ENCODE assay signal across 8 cellular contexts in the genomic region with DNA sequence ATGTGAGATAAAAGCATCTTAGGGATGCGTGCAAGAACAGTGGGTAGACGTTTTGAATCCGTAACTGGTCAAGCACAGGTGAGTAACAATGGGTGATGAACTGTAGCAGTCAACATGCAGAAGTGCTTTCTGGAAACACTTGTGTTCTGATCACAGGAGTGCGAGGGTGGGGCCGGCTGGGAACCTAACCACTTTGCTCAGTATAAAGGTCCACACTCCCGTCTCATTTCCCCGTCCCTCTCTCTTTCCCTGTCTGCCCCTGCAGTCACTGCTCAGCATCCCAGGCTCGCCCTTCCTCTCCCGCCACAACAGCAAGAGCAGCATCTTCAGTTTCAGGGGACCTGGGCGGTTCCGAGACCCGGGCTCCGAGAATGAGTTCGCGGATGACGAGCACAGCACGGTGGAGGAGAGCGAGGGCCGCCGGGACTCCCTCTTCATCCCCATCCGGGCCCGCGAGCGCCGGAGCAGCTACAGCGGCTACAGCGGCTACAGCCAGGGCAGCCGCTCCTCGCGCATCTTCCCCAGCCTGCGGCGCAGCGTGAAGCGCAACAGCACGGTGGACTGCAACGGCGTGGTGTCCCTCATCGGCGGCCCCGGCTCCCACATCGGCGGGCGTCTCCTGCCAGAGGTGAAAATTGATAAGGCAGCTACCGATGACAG.
DNase-seq lines count a peak whose midpoint lies in the region; ATAC-seq and TF ChIP-seq lines count a peak whose summit lies in the region.

No MANE protein-coding gene starts in this region.

- H3K36me3 ChIP-seq in GM23338 (ENCODE audit: insufficient read depth): peaks cover 5% of the 10 kb centered on the region; the same call in 1 of the 2 replicates

- no peak overlapping the region for H3K27ac Mint-ChIP-seq in GM23338

- H3K9me2 ChIP-seq in GM23338 (ENCODE audit: insufficient read depth): no peaks in the 10 kb centered on the region

- peak overlapping the region; percentile 45 for H3K4me3 ChIP-seq in GM23338
- H3K4me3 ChIP-seq in skeletal muscle cell (ENCODE audit: low read depth, low read length): peak overlapping the region; percentile 6

- H3K27ac ChIP-seq in GM23338 (ENCODE audit: low read depth): 0 out of 2 replicates have a peak overlapping the region, but pooled peaks have one; percentile 36

- peak; percentile 90 for DNase-seq in GM23338 (ENCODE audit: low spot score)
- DNase-seq in activated T-helper 1 cell treated with anti-CD3 and anti-CD28 coated beads, Interleukin-2, amount 50 U/mL, for 16 hours (ENCODE audit: low read depth in 1 of 2, low spot score in 1 of 2): peak; percentile 12 to 24
- peak; percentile 26 for DNase-seq in globus pallidus (ENCODE audit: low spot score)
- no peak for DNase-seq in skeletal muscle cell (ENCODE audit: low read depth)
- no peak for DNase-seq in AML-193 (lab: John Stamatoyannopoulos, UW)
- DNase-seq in NCI-H524 (lab: John Stamatoyannopoulos, UW): no peak
- no peak for DNase-seq in NOMO-1 treated with dmso at 0.1 percent for 144 hours (lab: John Stamatoyannopoulos, UW; ENCODE audit: unreplicated experiment)

- no peak for TF ChIP-seq CTCF in GM23338 (conservative IDR thresholded peaks at IDR 0.05; ENCODE audit: low read depth in 2 of 2)

- H3K4me2 ChIP-seq in GM23338: peak overlapping the region; percentile 66

- H3K79me2 ChIP-seq in GM23338 (replicated peaks; ENCODE audit: insufficient read depth): no peaks in the 10 kb centered on the region

- peak overlapping the region; percentile 77; the same call in 1 of the 2 replicates for H2AFZ ChIP-seq in GM23338

- ATAC-seq in GM23338 (peak; percentile 100), HG02610 (IDR thresholded peaks at IDR 0.05; ENCODE audit: unreplicated experiment) (no peak)

- H4K20me1 ChIP-seq in GM23338 (replicated peaks; ENCODE audit: insufficient read depth): peaks cover 5% of the 10 kb centered on the region

- peak overlapping the region; percentile 56; the same call in 2 of the 3 replicates for H3K4me3 Mint-ChIP-seq in GM23338

- no peaks in the 10 kb centered on the region for H3K9me3 Mint-ChIP-seq in GM23338

- H3K4me1 ChIP-seq in GM23338 (ENCODE audit: insufficient read depth): peaks cover 6% of the 10 kb centered on the region; the same call in 1 of the 2 replicates

- peaks cover 2% of the 10 kb centered on the region; the same call in 1 of the 3 replicates for H3K4me1 Mint-ChIP-seq in GM23338

- peaks cover 6% of the 10 kb centered on the region for H3F3A ChIP-seq in GM23338 (replicated peaks; ENCODE audit: low read depth)

- H3K27me3 ChIP-seq in GM23338 (ENCODE audit: insufficient read depth): no peaks in the 10 kb centered on the region; the same call in 1 of the 2 replicates

- H3K36me3 Mint-ChIP-seq in GM23338 (ENCODE audit: low read depth): peaks cover 4% of the 10 kb centered on the region

- H3K27me3 Mint-ChIP-seq in GM23338 (ENCODE audit: insufficient read depth, low read depth, poor library complexity): peaks cover 3% of the 10 kb centered on the region

TF ChIP-seq in GM23338, 12 proteins besides CTCF, POLR2A, EP300 and RAD21:
- TF ChIP-seq EZH2phosphoT487 (IDR thresholded peaks at IDR 0.05; ENCODE audit: unreplicated experiment) (no peak), ZNF114 (CRISPR knock-in tag; IDR thresholded peaks at IDR 0.05) (no peak)

Comparison
In these comparisons a context has a peak if more than half of its experiments do, and no peak if none do; other contexts are left out.
1. DNase-seq: peak in GM23338 (single experiment), activated T-helper 1 cell treated with anti-CD3 and anti-CD28 coated beads, Interleukin-2, amount 50 U/mL, for 16 hours (2 of 2) and globus pallidus (single experiment); none in skeletal muscle cell (single experiment), AML-193 (0 of 2), NCI-H524 (0 of 2) and NOMO-1 treated with dmso at 0.1 percent for 144 hours (single experiment).